Comparison of ENCODE assay signal across 6 cellular contexts in the genomic region with DNA sequence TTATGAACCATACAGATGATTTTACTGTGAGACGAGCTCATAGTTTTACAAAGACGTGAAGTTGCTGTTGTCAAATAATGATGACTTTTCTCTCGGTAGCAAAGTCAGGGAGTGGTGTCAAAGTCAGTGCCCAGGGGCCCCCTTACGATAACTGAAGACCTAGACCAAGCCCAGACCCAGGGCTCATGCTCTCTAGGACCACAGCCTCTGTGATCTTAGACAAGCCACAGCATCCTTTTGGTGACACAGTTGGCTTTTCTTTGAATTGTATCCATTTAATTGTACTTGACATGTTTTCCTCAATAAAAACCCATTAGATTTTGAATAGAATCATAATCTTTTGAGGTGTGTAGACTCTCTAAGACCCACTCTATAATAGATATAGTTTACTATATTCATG. TPM values are rescaled to one million over a fixed set of nuclear protein-coding genes. Genes with fewer than 3 reads are reported as not detected.
"Had no signal": no experiment of that assay in that cellular context is flagged by ENCODE, and none has a peak within 500 bp of the region (broad histone marks: within the 10 kb centered on the region; RNA-seq: fewer than 3 reads in every experiment).

No MANE protein-coding gene starts in this region.

- H3K4me1 Mint-ChIP-seq: IgD-negative memory B cell had no signal

- H3K9me3 Mint-ChIP-seq: IgD-negative memory B cell had no signal

- DNase-seq: IMR-90, KBM-7 had no signal

- ATAC-seq: HepG2, K562 had no signal

- H3K4me3 Mint-ChIP-seq: IgD-negative memory B cell had no signal

- H3K36me3 Mint-ChIP-seq: IgD-negative memory B cell had no signal

- H3K27ac Mint-ChIP-seq: IgD-negative memory B cell had no signal

RNA-seq across cellular contexts. Expression of a gene that starts 48.8 kb away (rescaled TPM):
- total RNA-seq: HT1080 had no signal
